ENCODE assay signal across 8 cellular contexts in genomic region chr7:151745090-151745638, GRCh38.
A peak's percentile ranks its signal among the peaks of the same experiment; 100 is the strongest.
DNase-seq lines count a peak whose midpoint lies in the region; ATAC-seq and TF ChIP-seq lines count a peak whose summit lies in the region.

No MANE protein-coding gene starts in this region.

- H3K9me3 ChIP-seq in IMR-90 (ENCODE audit: control insufficient read depth, insufficient read depth, low read length), result no peaks in the 10 kb centered on the region
- H3K9me3 ChIP-seq in body of pancreas, result no peaks in the 10 kb centered on the region
- no peaks in the 10 kb centered on the region for H3K9me3 ChIP-seq in mesenchymal stem cell (ENCODE audit: control insufficient read depth, low read length)

- no TSS peak for BruUV-seq in IMR-90 (replicated peaks; lab: Mats Ljungman, UMichigan)

- H2BK12ac ChIP-seq in mesenchymal stem cell (ENCODE audit: low read length in 2 of 2), result peak overlapping the region in 1 of 2 experiments; percentile 2

- no peaks in the 10 kb centered on the region for H3K36me3 Mint-ChIP-seq in endothelial cell (ENCODE audit: low read depth, unreplicated experiment)

- H3K27ac Mint-ChIP-seq in endothelial cell (ENCODE audit: unreplicated experiment), result no peak overlapping the region

- H4K91ac ChIP-seq in IMR-90 (ENCODE audit: insufficient read depth, low read depth, low read length), result peak overlapping the region; percentile 85
- H4K91ac ChIP-seq in mesenchymal stem cell (ENCODE audit: low read length), result no peak overlapping the region

- H3K4me1 ChIP-seq in IMR-90 (ENCODE audit: control insufficient read depth, insufficient read depth, low read length), result peaks cover 35% of the 10 kb centered on the region
- peaks cover 31% of the 10 kb centered on the region for H3K4me1 ChIP-seq in body of pancreas
- peaks cover 38% of the 10 kb centered on the region for H3K4me1 ChIP-seq in mesenchymal stem cell (ENCODE audit: control insufficient read depth, insufficient read depth, low read depth, low read length)

- H3K23ac ChIP-seq in IMR-90 (ENCODE audit: low read depth, low read length) (no peak overlapping the region; the same call in 1 of the 2 replicates), mesenchymal stem cell (ENCODE audit: low read length in 2 of 2) (no peak overlapping the region)

- dilution Hi-C loops in IMR-90 (cut with HindIII; ENCODE audit: low sequenced_read_pairs, unreplicated experiment), result no loop called here

- H4K8ac ChIP-seq in IMR-90 (ENCODE audit: low read depth in 2 of 2, low read length in 2 of 2) (peak overlapping the region in 1 of 2 experiments; percentile 31; a peak in 3 of 4 replicates), mesenchymal stem cell (ENCODE audit: low read length) (no peak overlapping the region)

- peaks cover 4% of the 10 kb centered on the region for H3K4me1 Mint-ChIP-seq in endothelial cell (ENCODE audit: unreplicated experiment)

- H3K9me3 Mint-ChIP-seq in endothelial cell (ENCODE audit: unreplicated experiment), result no peaks in the 10 kb centered on the region

- H3K14ac ChIP-seq in IMR-90 (replicated peaks; ENCODE audit: low read depth, low read length) (peak overlapping the region; percentile 36), mesenchymal stem cell (ENCODE audit: low read length in 2 of 2) (peak overlapping the region in 1 of 2 experiments; percentile 18)

- no peaks in the 10 kb centered on the region for H3K27me3 ChIP-seq in IMR-90 (ENCODE audit: control insufficient read depth, insufficient read depth, low read length)
- H3K27me3 ChIP-seq in body of pancreas, result no peaks in the 10 kb centered on the region
- peaks cover 0 to 2% of the 10 kb centered on the region in 2 experiments for H3K27me3 ChIP-seq in mesenchymal stem cell (ENCODE audit: control insufficient read depth in 1 of 2, insufficient read depth in 1 of 2, low read length in 2 of 2)

- TF ChIP-seq RAD21 in IMR-90 (IDR thresholded peaks at IDR 0.05; ENCODE audit: low read length), result peak; percentile 53

- peaks cover 3% of the 10 kb centered on the region for H3K27me3 Mint-ChIP-seq in endothelial cell (ENCODE audit: unreplicated experiment)

- intact Hi-C loops in IMR-90 (cut with micrococcal nuclease), result no loop called here
- intact Hi-C loops in body of pancreas (cut with DNase I), result no loop called here

- H2BK20ac ChIP-seq in IMR-90 (ENCODE audit: low read depth, low read length), result peak overlapping the region; percentile 62

- peaks cover 8% of the 10 kb centered on the region; the same call in 1 of the 2 replicates for H3K9me1 ChIP-seq in IMR-90 (ENCODE audit: insufficient read depth, low read length)

- H2AFZ ChIP-seq in IMR-90 (replicated peaks; ENCODE audit: low read length, poor library complexity) (peak overlapping the region; percentile 79), mesenchymal stem cell (ENCODE audit: low read depth, low read length) (peak overlapping the region; percentile 36)

- H3K36me3 ChIP-seq in IMR-90 (ENCODE audit: control insufficient read depth, insufficient read depth, low read length), result no peaks in the 10 kb centered on the region
- no peaks in the 10 kb centered on the region for H3K36me3 ChIP-seq in body of pancreas (replicated peaks in 1 of 2; ENCODE audit: insufficient read depth in 1 of 2, low read depth in 2 of 2)
- no peaks in the 10 kb centered on the region for H3K36me3 ChIP-seq in mesenchymal stem cell (ENCODE audit: control insufficient read depth in 1 of 2, insufficient read depth in 2 of 2, low read depth in 1 of 2, low read length in 2 of 2)

- H2BK5ac ChIP-seq in IMR-90 (ENCODE audit: low read depth, low read length, poor library complexity, severe bottlenecking), result peak overlapping the region; percentile 16
- H2BK5ac ChIP-seq in mesenchymal stem cell (ENCODE audit: low read depth, low read length, poor library complexity, severe bottlenecking), result no peak overlapping the region

- H3K4me3 Mint-ChIP-seq in endothelial cell (ENCODE audit: unreplicated experiment), result no peak overlapping the region

- H2AK9ac ChIP-seq in IMR-90 (replicated peaks; ENCODE audit: low read depth, low read length, poor library complexity), result peak overlapping the region; percentile 60

- H3K79me1 ChIP-seq in IMR-90 (ENCODE audit: low read depth in 1 of 2, low read length in 2 of 2), result no peaks in the 10 kb centered on the region
- H3K79me1 ChIP-seq in mesenchymal stem cell (replicated peaks; ENCODE audit: low read length, poor library complexity, severe bottlenecking), result no peaks in the 10 kb centered on the region

- H3K9ac ChIP-seq in IMR-90 (ENCODE audit: low read depth, low read length) (no peak overlapping the region), mesenchymal stem cell (ENCODE audit: low read length) (peak overlapping the region; percentile 17)

- H3K4ac ChIP-seq in IMR-90 (ENCODE audit: low read depth, low read length) (peak overlapping the region; percentile 76), mesenchymal stem cell (ENCODE audit: low read depth in 1 of 2, low read length in 2 of 2) (no peak overlapping the region)

- no peak overlapping the region for H3K4me3 ChIP-seq in IMR-90 (ENCODE audit: insufficient read depth, low read depth, low read length)
- H3K4me3 ChIP-seq in body of pancreas, result no peak overlapping the region
- H3K4me3 ChIP-seq in mesenchymal stem cell (ENCODE audit: insufficient read depth in 1 of 2, low read depth in 1 of 2, low read length in 2 of 2), result no peak overlapping the region

- TF ChIP-seq CTCF in IMR-90 (conservative IDR thresholded peaks at IDR 0.05; ENCODE audit: low read depth, low read length) (peak; percentile 48), body of pancreas (IDR thresholded peaks at IDR 0.05) (peak in 5 of 7 experiments; percentile 12 to 67 (median 61)), endothelial cell (IDR thresholded peaks at IDR 0.05; ENCODE audit: unreplicated experiment) (no peak)

- WGBS in IMR-90 (ENCODE audit: extremely low coverage in 2 of 2, insufficient read length in 1 of 2), 2 experiments, result 58% methylated on average over 12 of the region's 22 CpGs; no CpG with 5 or more reads in 1 of the 2 experiments
- 27 to 47% methylated on average over 2 to 22 of the region's 22 CpGs for WGBS in body of pancreas, 2 donors
- WGBS in mesenchymal stem cell, result 49% methylated on average over 17 of the region's 22 CpGs

- DNase-seq in COLO668 (lab: John Stamatoyannopoulos, UW; ENCODE audit: unreplicated experiment), result peak; percentile 69
- DNase-seq in IMR-90, result peak; percentile 89
- peak; percentile 76 to 89 (median 88) for DNase-seq in body of pancreas
- DNase-seq in mesenchymal stem cell, result peak; percentile 91
- DNase-seq in endothelial cell (ENCODE audit: low spot score), result no peak

- H4K5ac ChIP-seq in IMR-90 (ENCODE audit: low read depth, low read length), result no peak overlapping the region

- CTCF ChIA-PET in IMR-90 (lab: Yijun Ruan, JAX), result interaction anchor here (0.6 to 2.2 kb wide), 8 partner anchors 9 to 381 kb away, joined by 3 to 7 read pairs (median 4); no protein-coding TSS in a partner anchor

- H3K27ac ChIP-seq in IMR-90 (ENCODE audit: insufficient read depth, low read length) (no peak overlapping the region), body of pancreas (peak overlapping the region; percentile 22 to 75 (median 50)), mesenchymal stem cell (ENCODE audit: low read length, poor library complexity, severe bottlenecking) (no peak overlapping the region)

- POLR2A ChIA-PET in IMR-90 (lab: Charles Lee; ENCODE audit: unreplicated experiment), result no interaction called here

- no peak overlapping the region for H3K18ac ChIP-seq in IMR-90 (ENCODE audit: low read depth, low read length)
- H3K18ac ChIP-seq in mesenchymal stem cell (ENCODE audit: low read depth in 1 of 2, low read length in 2 of 2), result peak overlapping the region; percentile 15 to 28

- no peaks in the 10 kb centered on the region for H4K20me1 ChIP-seq in IMR-90 (ENCODE audit: insufficient read depth, low read length)

- H2BK15ac ChIP-seq in IMR-90 (ENCODE audit: low read depth, low read length) (peak overlapping the region; percentile 7; the same call in 1 of the 3 replicates), mesenchymal stem cell (ENCODE audit: low read depth, poor library complexity, severe bottlenecking) (no peak overlapping the region)

- peak overlapping the region; percentile 58 for H2BK120ac ChIP-seq in IMR-90 (ENCODE audit: low read depth, low read length)
- peak overlapping the region; percentile 4 for H2BK120ac ChIP-seq in mesenchymal stem cell (ENCODE audit: low read depth, low read length)

- H3K4me2 ChIP-seq in IMR-90 (ENCODE audit: low read depth, low read length) (no peak overlapping the region), mesenchymal stem cell (ENCODE audit: low read length, poor library complexity, severe bottlenecking) (no peak overlapping the region)

- H3K56ac ChIP-seq in IMR-90 (ENCODE audit: extremely low read depth, insufficient read depth, low read length), result no peak overlapping the region

- peak overlapping the region; percentile 42 for H2AK5ac ChIP-seq in IMR-90 (ENCODE audit: low read depth, low read length)
- no peak overlapping the region for H2AK5ac ChIP-seq in mesenchymal stem cell (ENCODE audit: low read length, severe bottlenecking)

- ATAC-seq in IMR-90 (ENCODE audit: low read depth) (peak; percentile 66), body of pancreas (peak; percentile 91), GM21786 (IDR thresholded peaks at IDR 0.05; ENCODE audit: unreplicated experiment) (no peak), GM21528 (IDR thresholded peaks at IDR 0.05; ENCODE audit: low FRiP score, unreplicated experiment) (no peak), HG03565 (IDR thresholded peaks at IDR 0.05; ENCODE audit: unreplicated experiment) (no peak)

- no peak for TF ChIP-seq POLR2A in IMR-90 (IDR thresholded peaks at IDR 0.05; ENCODE audit: low read depth, low read length)
- peak in 1 of 3 donors; percentile 39 for TF ChIP-seq POLR2A in body of pancreas (IDR thresholded peaks at IDR 0.05)

- in situ Hi-C loops in IMR-90 (cut with MboI; ENCODE audit: low sequenced_read_pairs), result loop anchor here (10.0 kb wide), 1 partner anchor 120 kb away; no protein-coding TSS in a partner anchor

TF ChIP-seq in IMR-90, 13 proteins besides CTCF, POLR2A, EP300 and RAD21:
- peak; percentile 79 for TF ChIP-seq BHLHE40 (IDR thresholded peaks at IDR 0.05; ENCODE audit: low read depth, low read length)
- no peak for TF ChIP-seq MAFK (IDR thresholded peaks at IDR 0.05; ENCODE audit: low read depth, low read length)
- peak; percentile 33; the same call in 1 of the 2 replicates for TF ChIP-seq SMC3 (IDR thresholded peaks at IDR 0.05; ENCODE audit: low read depth, low read length)
- TF ChIP-seq MAZ (IDR thresholded peaks at IDR 0.05; ENCODE audit: borderline replicate concordance, low read depth, low read length), result peak; percentile 55
- peak; percentile 92 for TF ChIP-seq CEBPB (IDR thresholded peaks at IDR 0.05; ENCODE audit: low read depth, low read length)
- peak; percentile 56 for TF ChIP-seq FOS (IDR thresholded peaks at IDR 0.05; ENCODE audit: low read depth, low read length)
- no peak for TF ChIP-seq NFE2L2 (IDR thresholded peaks at IDR 0.05; ENCODE audit: low read depth, low read length)
- no peak for TF ChIP-seq MXI1 (IDR thresholded peaks at IDR 0.05; ENCODE audit: borderline replicate concordance, low read depth, low read length)
- peak; percentile 93 for TF ChIP-seq RCOR1 (IDR thresholded peaks at IDR 0.05; ENCODE audit: insufficient replicate concordance, low read length)

Comparison
In these comparisons a context has a peak if more than half of its experiments do, and no peak if none do; other contexts are left out.
1. ATAC-seq: peak in IMR-90 (single experiment) and body of pancreas (single experiment); none in GM21786 (single experiment), GM21528 (single experiment) and HG03565 (single experiment).
2. H3K27ac ChIP-seq: peak in body of pancreas (4 of 4); none in IMR-90 (single experiment) and mesenchymal stem cell (single experiment).